In the genomic region with DNA sequence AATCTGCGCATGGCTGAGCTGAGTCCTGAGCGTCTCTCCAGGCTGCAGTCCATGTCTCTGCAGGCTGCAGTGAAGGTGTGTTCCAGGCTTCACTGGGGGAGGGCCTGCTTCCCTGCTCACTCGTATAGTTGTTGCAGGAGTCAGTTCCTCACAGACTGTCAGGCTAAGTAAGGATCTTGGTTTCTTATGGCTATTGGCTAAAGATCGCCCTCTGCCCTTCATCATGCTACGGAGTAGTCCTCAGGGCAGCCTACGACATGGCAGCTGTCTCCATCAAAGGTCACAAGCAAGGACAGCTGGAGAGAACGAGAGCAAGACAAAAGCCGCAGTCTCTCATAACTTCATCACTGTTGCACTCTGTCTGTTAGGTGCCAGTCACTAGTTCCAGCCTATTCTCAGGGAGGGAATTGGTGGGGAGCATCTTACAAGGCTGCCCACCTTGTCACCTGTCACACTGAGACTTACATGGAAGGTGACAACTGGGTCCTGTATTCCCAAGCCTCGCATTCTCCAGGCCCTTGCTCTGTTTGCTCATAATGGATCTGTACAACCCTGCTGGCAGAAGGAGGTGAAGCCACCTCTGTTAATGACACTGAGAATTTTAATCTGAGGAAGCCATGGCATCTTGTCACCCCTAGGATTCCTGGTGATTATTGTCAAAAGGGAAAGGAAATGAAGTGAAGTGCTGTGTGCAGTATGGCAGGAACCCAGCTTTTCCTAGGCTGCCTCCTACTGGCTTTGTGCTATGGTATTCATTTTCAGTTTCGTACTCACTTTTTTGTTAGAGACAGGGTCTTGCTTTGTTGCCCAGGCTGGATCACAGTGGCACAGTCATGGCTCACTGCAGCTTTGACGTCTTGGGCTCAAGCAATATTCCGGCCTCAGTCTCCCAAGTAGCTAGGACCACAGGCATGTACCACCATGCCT, we compare ENCODE assay signal across 15 cellular contexts. TPM values are rescaled to one million over a fixed set of nuclear protein-coding genes. Genes with fewer than 3 reads are reported as not detected.
A peak's percentile ranks its signal among the peaks of the same experiment; 100 is the strongest.
DNase-seq lines count a peak whose midpoint lies in the region; TF ChIP-seq lines count a peak whose summit lies in the region.
"Had no signal": no experiment of that assay in that cellular context is flagged by ENCODE, and none has a peak within 500 bp of the region (broad histone marks: within the 10 kb centered on the region; RNA-seq: fewer than 3 reads in every experiment).

No MANE protein-coding gene starts in this region.

- no peak for DNase-seq in BE2C
- DNase-seq in GM12865 (ENCODE audit: low read depth): peak; percentile 3
- DNase-seq in OCI-LY7 (ENCODE audit: low spot score): peak; percentile 55
- no peak for DNase-seq in epithelial cell of proximal tubule (ENCODE audit: low read depth)
- no peak for DNase-seq in NCI-H1417 (lab: John Stamatoyannopoulos, UW)
- DNase-seq in epidermal melanocyte (ENCODE audit: insufficient read length, low spot score): no peak
- no peak for DNase-seq in uterus
- DNase-seq in suprapubic skin (ENCODE audit: low spot score in 2 of 2): no peak
- DNase-seq: esophagus squamous epithelium; hippocampal formation; left ventricle myocardium inferior; NCI-H510A treated with DMSO at 0.1 percent for 48 hours; stimulated activated naive CD4-positive, alpha-beta T cell treated with Interleukin-2 at 50 U/mL for 16 hours; T1000 had no signal

- no peak for TF ChIP-seq POLR2A in uterus (IDR thresholded peaks at IDR 0.05)
- TF ChIP-seq POLR2A in suprapubic skin (IDR thresholded peaks at IDR 0.05): no peak

- H3K9me3 ChIP-seq in BE2C (no peaks in the 10 kb centered on the region), OCI-LY7 (ENCODE audit: low read length) (no peaks in the 10 kb centered on the region), uterus (no peaks in the 10 kb centered on the region), suprapubic skin (no peaks in the 10 kb centered on the region)
- H3K9me3 ChIP-seq: BLaER1 treated with 17β-estradiol and CSF1 and Interleukin-3, amounts not matched to agents 10 nM and 100 nM; esophagus squamous epithelium; left ventricle myocardium inferior had no signal

- peak overlapping the region; percentile 92 for H3K27ac ChIP-seq in OCI-LY7 (ENCODE audit: low read depth, low read length, poor library complexity, severe bottlenecking)
- H3K27ac ChIP-seq in uterus: no peak overlapping the region
- no peak overlapping the region for H3K27ac ChIP-seq in suprapubic skin
- H3K27ac ChIP-seq: esophagus squamous epithelium, left ventricle myocardium inferior had no signal

- H3K27me3 ChIP-seq in BE2C (no peaks in the 10 kb centered on the region), uterus (no peaks in the 10 kb centered on the region), suprapubic skin (no peaks in the 10 kb centered on the region)
- H3K27me3 ChIP-seq: BLaER1 treated with 17β-estradiol and CSF1 and Interleukin-3, amounts not matched to agents 10 nM and 100 nM; esophagus squamous epithelium had no signal

- H3K4me3 ChIP-seq in BE2C (ENCODE audit: low read depth, low read length) (no peak overlapping the region), GM12865 (ENCODE audit: low read depth, low read length) (no peak overlapping the region), OCI-LY7 (ENCODE audit: low read depth, low read length, poor library complexity, severe bottlenecking) (no peak overlapping the region), epithelial cell of proximal tubule (ENCODE audit: low read depth, low read length) (no peak overlapping the region), uterus (no peak overlapping the region), suprapubic skin (no peak overlapping the region)
- H3K4me3 ChIP-seq: BLaER1 treated with 17β-estradiol and CSF1 and Interleukin-3, amounts not matched to agents 10 nM and 100 nM; esophagus squamous epithelium; left ventricle myocardium inferior had no signal

- no TSS peak for BruUV-seq in OCI-LY7 (replicated peaks; lab: Mats Ljungman, UMichigan)

- peaks cover 10% of the 10 kb centered on the region; the same call in 1 of the 2 replicates for H3K36me3 ChIP-seq in BE2C
- peaks cover 56% of the 10 kb centered on the region for H3K36me3 ChIP-seq in OCI-LY7 (ENCODE audit: insufficient read depth, low read length)
- H3K36me3 ChIP-seq in uterus: no peaks in the 10 kb centered on the region
- peaks cover 37% of the 10 kb centered on the region for H3K36me3 ChIP-seq in suprapubic skin

- TF ChIP-seq EP300 in suprapubic skin (IDR thresholded peaks at IDR 0.05): no peak

- POLR2A ChIA-PET in OCI-LY7 (lab: Charles Lee): interaction anchor here (0.6 to 1.2 kb wide), 5 partner anchors 11 to 289 kb away, joined by 3 to 6 read pairs (median 3); no protein-coding TSS in a partner anchor

- CTCF ChIA-PET in OCI-LY7 (lab: Charles Lee; ENCODE audit: unreplicated experiment): interaction anchor here (0.8 kb wide), 1 partner anchor 23 kb away, joined by 4 read pairs; no protein-coding TSS in a partner anchor

- peak; percentile 37 for TF ChIP-seq CTCF in BE2C (IDR thresholded peaks at IDR 0.05; ENCODE audit: low read depth, low read length)
- no peak for TF ChIP-seq CTCF in GM12865 (IDR thresholded peaks at IDR 0.05; ENCODE audit: insufficient read depth, low read depth, low read length, missing control alignments)
- peak; percentile 65; the same call in 1 of the 2 replicates for TF ChIP-seq CTCF in OCI-LY7 (conservative IDR thresholded peaks at IDR 0.05; ENCODE audit: low read length)
- TF ChIP-seq CTCF in epithelial cell of proximal tubule (conservative IDR thresholded peaks at IDR 0.05; ENCODE audit: low read depth, low read length): peak; percentile 45
- no peak for TF ChIP-seq CTCF in uterus (IDR thresholded peaks at IDR 0.05)
- no peak for TF ChIP-seq CTCF in suprapubic skin (IDR thresholded peaks at IDR 0.05)

- intact Hi-C loops in OCI-LY7 (cut with micrococcal nuclease; ENCODE audit: unreplicated experiment) (loop anchor here (5.0 kb wide), 1 partner anchor 514 kb away; the partner anchor contains the start of gene UBALD2), uterus (cut with DNase I; ENCODE audit: low total_unique reads) (no loop called here)

- no peaks in the 10 kb centered on the region for H3K9me2 ChIP-seq in OCI-LY7 (ENCODE audit: insufficient read depth, low read length)

- no peaks in the 10 kb centered on the region for H4K20me1 ChIP-seq in OCI-LY7 (ENCODE audit: insufficient read depth, low read length)
- H4K20me1 ChIP-seq: BLaER1 treated with 17β-estradiol and CSF1 and Interleukin-3, amounts not matched to agents 10 nM and 100 nM had no signal

- no peaks in the 10 kb centered on the region for H3K79me2 ChIP-seq in OCI-LY7 (ENCODE audit: insufficient read depth, low read depth, low read length)

- no peak overlapping the region for H2AFZ ChIP-seq in OCI-LY7 (ENCODE audit: low read length)

- H3K4me1 ChIP-seq in BE2C: no peaks in the 10 kb centered on the region
- H3K4me1 ChIP-seq in OCI-LY7 (ENCODE audit: insufficient read depth, low read length, poor library complexity, severe bottlenecking): peaks cover 79% of the 10 kb centered on the region
- H3K4me1 ChIP-seq in uterus: no peaks in the 10 kb centered on the region
- H3K4me1 ChIP-seq in suprapubic skin: no peaks in the 10 kb centered on the region
- H3K4me1 ChIP-seq: esophagus squamous epithelium, left ventricle myocardium inferior had no signal

- peak overlapping the region; percentile 5; the same call in 1 of the 2 replicates for H3K4me2 ChIP-seq in OCI-LY7 (ENCODE audit: low read length)

- WGBS in suprapubic skin: 95% methylated on average over 12 of the region's 12 CpGs

RNA-seq across cellular contexts. Expression of gene MFSD11, which starts 43.4 kb away (rescaled TPM):
- 7.5 TPM for polyA plus RNA-seq in BE2C (2012; ENCODE audit: insufficient read depth, insufficient read length, low read depth)
- total RNA-seq in OCI-LY7 (2014; rRNA removed; shearing (Covaris generic)): 52.6 and 55.1 TPM in 2 replicates
- total RNA-seq in OCI-LY7 (2022) (63.1 and 68.4 TPM in 2 replicates), epithelial cell of proximal tubule (12.4 and 13.5 TPM in 2 replicates), uterus (10 to 100 TPM; 32.0 to 69.2 (median 45.2) TPM), suprapubic skin (10 to 100 TPM; 31.5 to 78.8 (median 37.2) TPM)

RNA-seq across cellular contexts. Expression of gene SRSF2, which starts 44.2 kb away (rescaled TPM):
- 297 TPM for polyA plus RNA-seq in BE2C (2012; ENCODE audit: insufficient read depth, insufficient read length, low read depth)
- total RNA-seq in OCI-LY7 (2014; rRNA removed; shearing (Covaris generic)): 1,143 and 2,207 TPM in 2 replicates
- total RNA-seq in OCI-LY7 (2022): 619 and 683 TPM in 2 replicates
- total RNA-seq in epithelial cell of proximal tubule: 275 and 497 TPM in 2 replicates
- total RNA-seq in uterus: 100 to 1,000 TPM; 127 to 753 (median 167) TPM
- 100 to 1,000 TPM; 170 to 253 (median 186) TPM for total RNA-seq in suprapubic skin

RNA-seq across cellular contexts. Expression of gene METTL23, which starts 54.7 kb away (rescaled TPM):
- 18.0 TPM for polyA plus RNA-seq in BE2C (2012; ENCODE audit: insufficient read depth, insufficient read length, low read depth)
- 91.8 and 93.7 TPM in 2 replicates for total RNA-seq in OCI-LY7 (2014; rRNA removed; shearing (Covaris generic))
- total RNA-seq in OCI-LY7 (2022) (82.7 and 102 TPM in 2 replicates), epithelial cell of proximal tubule (30.0 and 34.7 TPM in 2 replicates), uterus (10 to 100 TPM; 13.8 to 32.5 (median 21.6) TPM), suprapubic skin (10 to 100 TPM; 20.6 to 29.9 (median 23.0) TPM)

RNA-seq across cellular contexts. Expression of gene JMJD6, which starts 54.9 kb away (rescaled TPM):
- polyA plus RNA-seq in BE2C (2012; ENCODE audit: insufficient read depth, insufficient read length, low read depth): 93.3 TPM
- 39.9 and 41.2 TPM in 2 replicates for total RNA-seq in OCI-LY7 (2014; rRNA removed; shearing (Covaris generic))
- total RNA-seq in OCI-LY7 (2022) (46.0 and 71.2 TPM in 2 replicates), epithelial cell of proximal tubule (30.2 and 41.2 TPM in 2 replicates), uterus (10 to 100 TPM in 3 of 4 donors, 1 to 10 TPM in 1; 5.9 to 40.8 (median 21.2) TPM), suprapubic skin (10 to 100 TPM; 13.8 to 22.1 (median 17.7) TPM)

Comparison
In these comparisons a context has a peak if more than half of its experiments do, and no peak if none do; other contexts are left out.
1. DNase-seq: peak in GM12865 (single experiment) and OCI-LY7 (single experiment); none in BE2C (single experiment), epithelial cell of proximal tubule (single experiment), NCI-H1417 (0 of 3), epidermal melanocyte (single experiment), uterus (0 of 2) and suprapubic skin (0 of 2).
2. CTCF ChIP-seq: peak in BE2C (single experiment), OCI-LY7 (single experiment) and epithelial cell of proximal tubule (single experiment); none in GM12865 (single experiment), uterus (0 of 4) and suprapubic skin (0 of 2).